ENCODE assay signal across 17 cellular contexts in the genomic region with DNA sequence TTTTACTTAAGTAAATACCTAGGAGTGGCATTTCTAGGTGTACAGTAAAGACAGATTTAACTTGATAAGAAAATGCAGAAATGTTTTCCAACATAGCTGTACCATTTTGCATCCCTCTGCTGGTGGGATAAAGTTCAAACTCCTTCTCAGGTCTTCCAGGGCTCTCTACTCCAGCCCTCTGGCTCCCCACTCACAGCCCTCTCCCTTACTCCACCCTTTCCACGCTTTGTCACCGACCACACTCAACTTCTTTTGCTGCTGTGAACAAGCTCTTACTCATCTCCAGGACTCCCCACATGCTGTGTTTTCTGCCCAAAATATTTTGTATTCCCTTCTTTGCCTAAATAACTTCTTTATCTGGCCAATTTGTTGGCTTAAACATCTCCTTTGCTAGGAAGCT.
DNase-seq lines count a peak whose midpoint lies in the region; ATAC-seq and TF ChIP-seq lines count a peak whose summit lies in the region.
"Had no signal": no experiment of that assay in that cellular context is flagged by ENCODE, and none has a peak within 500 bp of the region (broad histone marks: within the 10 kb centered on the region; RNA-seq: fewer than 3 reads in every experiment).

No MANE protein-coding gene starts in this region.

- no peak for ATAC-seq in GM21381 (IDR thresholded peaks at IDR 0.05; ENCODE audit: unreplicated experiment)
- ATAC-seq: CD8-positive, alpha-beta T cell; effector memory CD8-positive, alpha-beta T cell; psoas muscle had no signal

- peak overlapping the region; percentile 36 for H3K27ac ChIP-seq in SJSA1
- H3K27ac ChIP-seq: psoas muscle, thyroid gland had no signal

- H3K9me3 ChIP-seq in SJSA1 (replicated peaks) (no peaks in the 10 kb centered on the region), skeletal muscle satellite cell (replicated peaks; ENCODE audit: low read length) (no peaks in the 10 kb centered on the region)
- H3K9me3 ChIP-seq: psoas muscle, thyroid gland had no signal

- H3K4me1 ChIP-seq in SJSA1 (replicated peaks) (peaks cover 48% of the 10 kb centered on the region), skeletal muscle satellite cell (ENCODE audit: control insufficient read depth, insufficient read depth, low read length) (peaks cover 15% of the 10 kb centered on the region)
- H3K4me1 ChIP-seq: thyroid gland had no signal

- DNase-seq in GM03348 (ENCODE audit: low spot score), result peak; percentile 59
- peak; percentile 74 to 84 for DNase-seq in SJSA1 (ENCODE audit: low read depth in 1 of 2, low spot score in 2 of 2)
- peak; percentile 79 for DNase-seq in fibroblast of mammary gland (ENCODE audit: low read depth)
- no peak for DNase-seq in activated CD8-positive, alpha-beta memory T cell treated with anti-CD3 and anti-CD28 coated beads, Interleukin-2, amount 50 U/mL, for 48 hours
- no peak for DNase-seq in NCI-H82 treated with DMSO at 0.1 percent for 48 hours (lab: John Stamatoyannopoulos, UW; ENCODE audit: unreplicated experiment)
- DNase-seq: activated CD4-positive, alpha-beta memory T cell treated with anti-CD3 and anti-CD28 coated beads, Interleukin-2, amount 10 ng/mL, durations not matched to agents 7 days and 5 days; CD8-positive, alpha-beta T cell; effector memory CD8-positive, alpha-beta T cell; glutamatergic neuron; kidney; NCI-H1048; NCI-H2171; NK-92 treated with Interleukin-12 subunit alpha and Interleukin-12 subunit beta, amount 100 ng/mL, for 24 hours; psoas muscle; thyroid gland had no signal

- H3K4me2 ChIP-seq in skeletal muscle satellite cell (ENCODE audit: low read length), result peak overlapping the region; percentile 19

- no peak overlapping the region for H3K9ac ChIP-seq in skeletal muscle satellite cell (ENCODE audit: low read depth, low read length)

- H3K27me3 ChIP-seq in SJSA1 (replicated peaks), result no peaks in the 10 kb centered on the region
- peaks cover 6% of the 10 kb centered on the region for H3K27me3 ChIP-seq in skeletal muscle satellite cell (ENCODE audit: control insufficient read depth, insufficient read depth, low read length)
- H3K27me3 ChIP-seq: thyroid gland had no signal

- H3K36me3 ChIP-seq in SJSA1 (no peaks in the 10 kb centered on the region), skeletal muscle satellite cell (ENCODE audit: insufficient read depth, low read length) (no peaks in the 10 kb centered on the region)
- H3K36me3 ChIP-seq: thyroid gland had no signal

- H3K4me3 ChIP-seq in SJSA1, result no peak overlapping the region
- no peak overlapping the region for H3K4me3 ChIP-seq in fibroblast of mammary gland (ENCODE audit: control insufficient read depth, low read depth, low read length)
- H3K4me3 ChIP-seq in skeletal muscle satellite cell (ENCODE audit: low read length), result no peak overlapping the region
- H3K4me3 ChIP-seq: psoas muscle, thyroid gland had no signal

- TF ChIP-seq CTCF in fibroblast of mammary gland (conservative IDR thresholded peaks at IDR 0.05; ENCODE audit: control insufficient read depth, insufficient read depth, low read depth, low read length), result no peak

Comparison
In these comparisons a context has a peak if more than half of its experiments do, and no peak if none do; other contexts are left out.
1. DNase-seq: peak in GM03348 (single experiment), SJSA1 (2 of 2) and fibroblast of mammary gland (single experiment); none in activated CD8-positive, alpha-beta memory T cell treated with anti-CD3 and anti-CD28 coated beads, Interleukin-2, amount 50 U/mL, for 48 hours (single experiment) and NCI-H82 treated with DMSO at 0.1 percent for 48 hours (single experiment).